ENCODE assay signal across 13 cellular contexts in genomic region chr1:160900683-160901082, GRCh38. TPM values are rescaled to one million over a fixed set of nuclear protein-coding genes. Genes with fewer than 3 reads are reported as not detected.
"Had no signal": no experiment of that assay in that cellular context is flagged by ENCODE, and none has a peak within 500 bp of the region (broad histone marks: within the 10 kb centered on the region; RNA-seq: fewer than 3 reads in every experiment).

No MANE protein-coding gene starts in this region.

RNA-seq across cellular contexts. Expression of gene ITLN1, which starts 15.7 kb away (rescaled TPM):
- total RNA-seq: activated B cell treated with CpG ODN at 0.5 μM for 24 hours; activated CD4-positive, alpha-beta memory T cell treated with anti-CD3 and anti-CD28 coated beads for 36 hours; activated CD4-positive, alpha-beta memory T cell treated with anti-CD3 and anti-CD28 coated beads, Interleukin-2, amount 10 ng/mL, durations not matched to agents 7 days and 5 days; activated CD4-positive, alpha-beta T cell treated with anti-CD3 and anti-CD28 coated beads for 36 hours; activated CD4-positive, alpha-beta T cell treated with anti-CD3 and anti-CD28 coated beads, Interleukin-2, amount 10 ng/mL, durations not matched to agents 24 days and 14 days; activated CD4-positive, alpha-beta T cell treated with anti-CD3 and anti-CD28 coated beads, Interleukin-2, amount 10 ng/mL, durations not matched to agents 7 days and 5 days; activated CD8-positive, alpha-beta memory T cell treated with anti-CD3 and anti-CD28 coated beads for 36 hours; activated CD8-positive, alpha-beta memory T cell treated with anti-CD3 and anti-CD28 coated beads, Interleukin-2, amount 10 ng/mL, durations not matched to agents 7 days and 5 days; activated CD8-positive, alpha-beta T cell treated with anti-CD3 and anti-CD28 coated beads for 36 hours; T-helper 1 cell treated with Interleukin-12 subunit alpha and Interleukin-12 subunit beta and Interleukin-4 antibody, amounts not matched to agents 30 ng/mL and 1 ng/mL, for 36 hours; T-helper 17 cell; T-helper 2 cell treated with Interferon-gamma antibody and Interleukin-4, amounts not matched to agents 100 ng/mL and 5 ng/mL, for 36 hours; WTC11 had no signal

RNA-seq across cellular contexts. Expression of gene CD244, which starts 38.0 kb away (rescaled TPM):
- total RNA-seq: activated B cell treated with CpG ODN at 0.5 μM for 24 hours; activated CD4-positive, alpha-beta T cell treated with anti-CD3 and anti-CD28 coated beads, Interleukin-2, amount 10 ng/mL, durations not matched to agents 24 days and 14 days; WTC11 had no signal

RNA-seq across cellular contexts. Expression of gene ITLN2, which starts 53.9 kb away (rescaled TPM):
- total RNA-seq: activated B cell treated with CpG ODN at 0.5 μM for 24 hours; activated CD4-positive, alpha-beta memory T cell treated with anti-CD3 and anti-CD28 coated beads for 36 hours; activated CD4-positive, alpha-beta memory T cell treated with anti-CD3 and anti-CD28 coated beads, Interleukin-2, amount 10 ng/mL, durations not matched to agents 7 days and 5 days; activated CD4-positive, alpha-beta T cell treated with anti-CD3 and anti-CD28 coated beads for 36 hours; activated CD4-positive, alpha-beta T cell treated with anti-CD3 and anti-CD28 coated beads, Interleukin-2, amount 10 ng/mL, durations not matched to agents 24 days and 14 days; activated CD4-positive, alpha-beta T cell treated with anti-CD3 and anti-CD28 coated beads, Interleukin-2, amount 10 ng/mL, durations not matched to agents 7 days and 5 days; activated CD8-positive, alpha-beta memory T cell treated with anti-CD3 and anti-CD28 coated beads for 36 hours; activated CD8-positive, alpha-beta memory T cell treated with anti-CD3 and anti-CD28 coated beads, Interleukin-2, amount 10 ng/mL, durations not matched to agents 7 days and 5 days; activated CD8-positive, alpha-beta T cell treated with anti-CD3 and anti-CD28 coated beads for 36 hours; T-helper 1 cell treated with Interleukin-12 subunit alpha and Interleukin-12 subunit beta and Interleukin-4 antibody, amounts not matched to agents 30 ng/mL and 1 ng/mL, for 36 hours; T-helper 17 cell; T-helper 2 cell treated with Interferon-gamma antibody and Interleukin-4, amounts not matched to agents 100 ng/mL and 5 ng/mL, for 36 hours had no signal
